1 cellular context compared by ENCODE assay signal in the genomic region with DNA sequence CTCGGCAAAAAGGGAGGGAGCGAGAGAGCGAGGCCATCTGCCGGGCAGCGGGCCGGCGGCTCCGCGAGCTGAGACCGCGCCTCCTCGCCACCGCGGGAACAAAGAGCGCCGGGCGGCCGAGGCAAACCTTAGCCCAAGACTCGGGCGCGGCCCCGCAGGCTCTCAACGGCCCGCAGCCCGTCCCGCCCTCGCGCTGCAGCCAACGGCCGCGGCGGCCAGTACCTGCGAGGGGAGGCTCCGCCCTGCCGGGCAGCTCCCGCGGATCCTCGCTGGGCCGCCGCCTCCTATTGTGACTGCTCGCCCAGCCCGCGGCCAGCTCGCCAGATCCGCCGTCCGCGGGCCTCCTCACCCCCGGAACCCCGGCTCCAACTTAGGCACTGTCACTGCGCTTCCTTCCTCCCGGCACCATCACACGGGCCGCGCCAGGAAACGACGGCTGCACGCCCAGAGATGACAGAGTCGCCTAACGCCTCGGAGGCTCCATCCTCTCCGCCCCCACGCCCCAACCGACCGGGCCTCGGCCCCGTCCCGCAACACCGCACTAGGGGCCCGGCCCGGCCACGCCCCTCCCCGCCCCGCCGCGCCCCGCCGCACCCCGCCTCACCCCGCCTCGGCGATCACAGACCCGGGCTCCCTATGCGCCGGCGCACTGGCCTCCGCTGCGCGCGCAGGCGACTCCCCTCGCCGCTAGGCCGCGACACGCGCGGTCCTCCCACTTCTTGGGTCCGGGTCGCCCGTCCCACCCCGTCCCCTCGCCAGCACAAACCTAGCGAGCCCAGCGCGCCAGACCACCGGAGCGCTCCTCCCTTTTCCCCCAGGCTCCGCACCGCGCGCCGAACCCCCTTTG.
A peak's percentile ranks its signal among the peaks of the same experiment; 100 is the strongest.
TF ChIP-seq lines count a peak whose summit lies in the region.

No MANE protein-coding gene starts in this region.

TF ChIP-seq in HepG2, 621 proteins besides CTCF, POLR2A, EP300 and RAD21 (continued from another document and continues in another):
- TF ChIP-seq, protein P1, sequence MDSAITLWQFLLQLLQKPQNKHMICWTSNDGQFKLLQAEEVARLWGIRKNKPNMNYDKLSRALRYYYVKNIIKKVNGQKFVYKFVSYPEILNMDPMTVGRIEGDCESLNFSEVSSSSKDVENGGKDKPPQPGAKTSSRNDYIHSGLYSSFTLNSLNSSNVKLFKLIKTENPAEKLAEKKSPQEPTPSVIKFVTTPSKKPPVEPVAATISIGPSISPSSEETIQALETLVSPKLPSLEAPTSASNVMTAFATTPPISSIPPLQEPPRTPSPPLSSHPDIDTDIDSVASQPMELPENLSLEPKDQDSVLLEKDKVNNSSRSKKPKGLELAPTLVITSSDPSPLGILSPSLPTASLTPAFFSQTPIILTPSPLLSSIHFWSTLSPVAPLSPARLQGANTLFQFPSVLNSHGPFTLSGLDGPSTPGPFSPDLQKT (CRISPR knock-in tag; IDR thresholded peaks at IDR 0.05; ENCODE audit: borderline replicate concordance) = no peak
- no peak for TF ChIP-seq EZH2 (conservative IDR thresholded peaks at IDR 0.05; ENCODE audit: low read depth, low read length)
- TF ChIP-seq, protein P2, sequence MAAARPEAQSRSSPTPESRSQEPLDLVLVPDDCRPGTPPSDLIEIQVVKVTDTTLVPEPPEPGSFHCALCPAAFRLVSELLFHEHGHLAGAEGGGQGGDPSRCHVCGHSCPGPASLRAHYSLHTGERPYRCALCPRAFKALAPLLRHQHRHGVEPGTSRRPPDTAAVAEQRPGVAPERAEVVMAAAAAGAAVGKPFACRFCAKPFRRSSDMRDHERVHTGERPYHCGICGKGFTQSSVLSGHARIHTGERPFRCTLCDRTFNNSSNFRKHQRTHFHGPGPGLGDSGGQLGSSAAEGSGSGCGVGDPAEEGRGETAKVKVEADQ (CRISPR knock-in tag; IDR thresholded peaks at IDR 0.05; ENCODE audit: borderline replicate concordance) = peak; percentile 46; the same call in 1 of the 2 replicates
- peak; percentile 58; the same call in 1 of the 2 replicates for TF ChIP-seq KMT2A (CRISPR knock-in tag; IDR thresholded peaks at IDR 0.05)
- TF ChIP-seq, protein P3, sequence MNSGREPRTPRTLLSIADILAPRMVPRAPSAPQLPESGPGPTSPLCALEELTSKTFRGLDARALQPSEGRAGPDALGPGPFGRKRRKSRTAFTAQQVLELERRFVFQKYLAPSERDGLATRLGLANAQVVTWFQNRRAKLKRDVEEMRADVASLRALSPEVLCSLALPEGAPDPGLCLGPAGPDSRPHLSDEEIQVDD (CRISPR knock-in tag; IDR thresholded peaks at IDR 0.05; ENCODE audit: borderline replicate concordance) = no peak
- TF ChIP-seq SP4 (CRISPR knock-in tag; IDR thresholded peaks at IDR 0.05) = peak; percentile 40; the same call in 1 of the 2 replicates
- no peak for TF ChIP-seq FOXM1 (CRISPR knock-in tag; IDR thresholded peaks at IDR 0.05)
- TF ChIP-seq ZSCAN25 (CRISPR knock-in tag; IDR thresholded peaks at IDR 0.05) = peak; percentile 95
- no peak for TF ChIP-seq ZNF256 (CRISPR knock-in tag; conservative IDR thresholded peaks at IDR 0.05)
- peak; percentile 73 for TF ChIP-seq KDM5B (CRISPR knock-in tag; IDR thresholded peaks at IDR 0.05; ENCODE audit: borderline replicate concordance)
- TF ChIP-seq, protein P4, sequence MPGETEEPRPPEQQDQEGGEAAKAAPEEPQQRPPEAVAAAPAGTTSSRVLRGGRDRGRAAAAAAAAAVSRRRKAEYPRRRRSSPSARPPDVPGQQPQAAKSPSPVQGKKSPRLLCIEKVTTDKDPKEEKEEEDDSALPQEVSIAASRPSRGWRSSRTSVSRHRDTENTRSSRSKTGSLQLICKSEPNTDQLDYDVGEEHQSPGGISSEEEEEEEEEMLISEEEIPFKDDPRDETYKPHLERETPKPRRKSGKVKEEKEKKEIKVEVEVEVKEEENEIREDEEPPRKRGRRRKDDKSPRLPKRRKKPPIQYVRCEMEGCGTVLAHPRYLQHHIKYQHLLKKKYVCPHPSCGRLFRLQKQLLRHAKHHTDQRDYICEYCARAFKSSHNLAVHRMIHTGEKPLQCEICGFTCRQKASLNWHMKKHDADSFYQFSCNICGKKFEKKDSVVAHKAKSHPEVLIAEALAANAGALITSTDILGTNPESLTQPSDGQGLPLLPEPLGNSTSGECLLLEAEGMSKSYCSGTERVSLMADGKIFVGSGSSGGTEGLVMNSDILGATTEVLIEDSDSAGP (CRISPR knock-in tag; IDR thresholded peaks at IDR 0.05; ENCODE audit: borderline replicate concordance) = peak; percentile 73; the same call in 1 of the 2 replicates
- TF ChIP-seq, protein P5, sequence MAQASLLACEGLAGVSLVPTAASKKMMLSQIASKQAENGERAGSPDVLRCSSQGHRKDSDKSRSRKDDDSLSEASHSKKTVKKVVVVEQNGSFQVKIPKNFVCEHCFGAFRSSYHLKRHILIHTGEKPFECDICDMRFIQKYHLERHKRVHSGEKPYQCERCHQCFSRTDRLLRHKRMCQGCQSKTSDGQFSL (CRISPR knock-in tag; IDR thresholded peaks at IDR 0.05) = 0 out of 2 replicates have a peak, but pooled peaks have one; percentile 36
- no peak for TF ChIP-seq ZFP82 (CRISPR knock-in tag; IDR thresholded peaks at IDR 0.05; ENCODE audit: borderline replicate concordance)
- TF ChIP-seq NR2C2 (CRISPR knock-in tag; IDR thresholded peaks at IDR 0.05; ENCODE audit: borderline replicate concordance) = peak; percentile 34
- TF ChIP-seq, protein P6, sequence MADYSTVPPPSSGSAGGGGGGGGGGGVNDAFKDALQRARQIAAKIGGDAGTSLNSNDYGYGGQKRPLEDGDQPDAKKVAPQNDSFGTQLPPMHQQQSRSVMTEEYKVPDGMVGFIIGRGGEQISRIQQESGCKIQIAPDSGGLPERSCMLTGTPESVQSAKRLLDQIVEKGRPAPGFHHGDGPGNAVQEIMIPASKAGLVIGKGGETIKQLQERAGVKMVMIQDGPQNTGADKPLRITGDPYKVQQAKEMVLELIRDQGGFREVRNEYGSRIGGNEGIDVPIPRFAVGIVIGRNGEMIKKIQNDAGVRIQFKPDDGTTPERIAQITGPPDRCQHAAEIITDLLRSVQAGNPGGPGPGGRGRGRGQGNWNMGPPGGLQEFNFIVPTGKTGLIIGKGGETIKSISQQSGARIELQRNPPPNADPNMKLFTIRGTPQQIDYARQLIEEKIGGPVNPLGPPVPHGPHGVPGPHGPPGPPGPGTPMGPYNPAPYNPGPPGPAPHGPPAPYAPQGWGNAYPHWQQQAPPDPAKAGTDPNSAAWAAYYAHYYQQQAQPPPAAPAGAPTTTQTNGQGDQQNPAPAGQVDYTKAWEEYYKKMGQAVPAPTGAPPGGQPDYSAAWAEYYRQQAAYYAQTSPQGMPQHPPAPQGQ (CRISPR knock-in tag; IDR thresholded peaks at IDR 0.05; ENCODE audit: borderline replicate concordance) = no peak
- no peak for TF ChIP-seq ZNF460 (CRISPR knock-in tag; IDR thresholded peaks at IDR 0.05; ENCODE audit: borderline replicate concordance)
- TF ChIP-seq, protein P7, sequence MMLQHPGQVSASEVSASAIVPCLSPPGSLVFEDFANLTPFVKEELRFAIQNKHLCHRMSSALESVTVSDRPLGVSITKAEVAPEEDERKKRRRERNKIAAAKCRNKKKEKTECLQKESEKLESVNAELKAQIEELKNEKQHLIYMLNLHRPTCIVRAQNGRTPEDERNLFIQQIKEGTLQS (CRISPR knock-in tag; IDR thresholded peaks at IDR 0.05) = peak; percentile 83
- TF ChIP-seq ZMYM4 (CRISPR knock-in tag; IDR thresholded peaks at IDR 0.05) = peak; percentile 77
- TF ChIP-seq, protein P8, sequence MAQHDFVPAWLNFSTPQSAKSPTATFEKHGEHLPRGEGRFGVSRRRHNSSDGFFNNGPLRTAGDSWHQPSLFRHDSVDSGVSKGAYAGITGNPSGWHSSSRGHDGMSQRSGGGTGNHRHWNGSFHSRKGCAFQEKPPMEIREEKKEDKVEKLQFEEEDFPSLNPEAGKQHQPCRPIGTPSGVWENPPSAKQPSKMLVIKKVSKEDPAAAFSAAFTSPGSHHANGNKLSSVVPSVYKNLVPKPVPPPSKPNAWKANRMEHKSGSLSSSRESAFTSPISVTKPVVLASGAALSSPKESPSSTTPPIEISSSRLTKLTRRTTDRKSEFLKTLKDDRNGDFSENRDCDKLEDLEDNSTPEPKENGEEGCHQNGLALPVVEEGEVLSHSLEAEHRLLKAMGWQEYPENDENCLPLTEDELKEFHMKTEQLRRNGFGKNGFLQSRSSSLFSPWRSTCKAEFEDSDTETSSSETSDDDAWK (CRISPR knock-in tag; IDR thresholded peaks at IDR 0.05) = no peak
- TF ChIP-seq ZSCAN21 (CRISPR knock-in tag; IDR thresholded peaks at IDR 0.05; ENCODE audit: borderline replicate concordance) = peak; percentile 58; the same call in 1 of the 2 replicates
- no peak for TF ChIP-seq ZNF720 (CRISPR knock-in tag; IDR thresholded peaks at IDR 0.05)
- TF ChIP-seq ZNF564 (CRISPR knock-in tag; IDR thresholded peaks at IDR 0.05) = 0 out of 2 replicates have a peak, but pooled peaks have one; percentile 38
- TF ChIP-seq, protein P9, sequence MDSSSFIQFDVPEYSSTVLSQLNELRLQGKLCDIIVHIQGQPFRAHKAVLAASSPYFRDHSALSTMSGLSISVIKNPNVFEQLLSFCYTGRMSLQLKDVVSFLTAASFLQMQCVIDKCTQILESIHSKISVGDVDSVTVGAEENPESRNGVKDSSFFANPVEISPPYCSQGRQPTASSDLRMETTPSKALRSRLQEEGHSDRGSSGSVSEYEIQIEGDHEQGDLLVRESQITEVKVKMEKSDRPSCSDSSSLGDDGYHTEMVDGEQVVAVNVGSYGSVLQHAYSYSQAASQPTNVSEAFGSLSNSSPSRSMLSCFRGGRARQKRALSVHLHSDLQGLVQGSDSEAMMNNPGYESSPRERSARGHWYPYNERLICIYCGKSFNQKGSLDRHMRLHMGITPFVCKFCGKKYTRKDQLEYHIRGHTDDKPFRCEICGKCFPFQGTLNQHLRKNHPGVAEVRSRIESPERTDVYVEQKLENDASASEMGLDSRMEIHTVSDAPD (CRISPR knock-in tag; IDR thresholded peaks at IDR 0.05) = no peak
- peak; percentile 42; the same call in 1 of the 2 replicates for TF ChIP-seq ZNF607 (CRISPR knock-in tag; IDR thresholded peaks at IDR 0.05; ENCODE audit: borderline replicate concordance)
- TF ChIP-seq ZNF616 (CRISPR knock-in tag; IDR thresholded peaks at IDR 0.05; ENCODE audit: low read depth) = 0 out of 2 replicates have a peak, but pooled peaks have one; percentile 71
- no peak for TF ChIP-seq NCOA2 (CRISPR knock-in tag; IDR thresholded peaks at IDR 0.05)
- TF ChIP-seq, protein P10, sequence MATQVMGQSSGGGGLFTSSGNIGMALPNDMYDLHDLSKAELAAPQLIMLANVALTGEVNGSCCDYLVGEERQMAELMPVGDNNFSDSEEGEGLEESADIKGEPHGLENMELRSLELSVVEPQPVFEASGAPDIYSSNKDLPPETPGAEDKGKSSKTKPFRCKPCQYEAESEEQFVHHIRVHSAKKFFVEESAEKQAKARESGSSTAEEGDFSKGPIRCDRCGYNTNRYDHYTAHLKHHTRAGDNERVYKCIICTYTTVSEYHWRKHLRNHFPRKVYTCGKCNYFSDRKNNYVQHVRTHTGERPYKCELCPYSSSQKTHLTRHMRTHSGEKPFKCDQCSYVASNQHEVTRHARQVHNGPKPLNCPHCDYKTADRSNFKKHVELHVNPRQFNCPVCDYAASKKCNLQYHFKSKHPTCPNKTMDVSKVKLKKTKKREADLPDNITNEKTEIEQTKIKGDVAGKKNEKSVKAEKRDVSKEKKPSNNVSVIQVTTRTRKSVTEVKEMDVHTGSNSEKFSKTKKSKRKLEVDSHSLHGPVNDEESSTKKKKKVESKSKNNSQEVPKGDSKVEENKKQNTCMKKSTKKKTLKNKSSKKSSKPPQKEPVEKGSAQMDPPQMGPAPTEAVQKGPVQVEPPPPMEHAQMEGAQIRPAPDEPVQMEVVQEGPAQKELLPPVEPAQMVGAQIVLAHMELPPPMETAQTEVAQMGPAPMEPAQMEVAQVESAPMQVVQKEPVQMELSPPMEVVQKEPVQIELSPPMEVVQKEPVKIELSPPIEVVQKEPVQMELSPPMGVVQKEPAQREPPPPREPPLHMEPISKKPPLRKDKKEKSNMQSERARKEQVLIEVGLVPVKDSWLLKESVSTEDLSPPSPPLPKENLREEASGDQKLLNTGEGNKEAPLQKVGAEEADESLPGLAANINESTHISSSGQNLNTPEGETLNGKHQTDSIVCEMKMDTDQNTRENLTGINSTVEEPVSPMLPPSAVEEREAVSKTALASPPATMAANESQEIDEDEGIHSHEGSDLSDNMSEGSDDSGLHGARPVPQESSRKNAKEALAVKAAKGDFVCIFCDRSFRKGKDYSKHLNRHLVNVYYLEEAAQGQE (IDR thresholded peaks at IDR 0.05; ENCODE audit: borderline replicate concordance in 1 of 2, low read depth in 1 of 2, low read length in 2 of 2) = peak in 1 of 2 experiments; percentile 20; a peak in 1 of 4 replicates
- TF ChIP-seq, protein P11, sequence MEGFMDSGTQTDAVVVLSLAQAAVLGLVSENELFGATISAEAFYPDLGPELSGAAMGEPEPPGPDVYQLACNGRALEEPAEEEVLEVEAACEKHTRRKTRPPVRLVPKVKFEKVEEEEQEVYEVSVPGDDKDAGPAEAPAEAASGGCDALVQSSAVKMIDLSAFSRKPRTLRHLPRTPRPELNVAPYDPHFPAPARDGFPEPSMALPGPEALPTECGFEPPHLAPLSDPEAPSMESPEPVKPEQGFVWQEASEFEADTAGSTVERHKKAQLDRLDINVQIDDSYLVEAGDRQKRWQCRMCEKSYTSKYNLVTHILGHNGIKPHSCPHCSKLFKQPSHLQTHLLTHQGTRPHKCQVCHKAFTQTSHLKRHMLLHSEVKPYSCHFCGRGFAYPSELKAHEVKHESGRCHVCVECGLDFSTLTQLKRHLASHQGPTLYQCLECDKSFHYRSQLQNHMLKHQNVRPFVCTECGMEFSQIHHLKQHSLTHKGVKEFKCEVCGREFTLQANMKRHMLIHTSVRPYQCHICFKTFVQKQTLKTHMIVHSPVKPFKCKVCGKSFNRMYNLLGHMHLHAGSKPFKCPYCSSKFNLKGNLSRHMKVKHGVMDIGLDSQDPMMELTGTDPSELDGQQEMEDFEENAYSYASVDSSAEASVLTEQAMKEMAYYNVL (CRISPR knock-in tag; IDR thresholded peaks at IDR 0.05; ENCODE audit: borderline replicate concordance) = peak; percentile 61; the same call in 1 of the 2 replicates
- no peak for TF ChIP-seq NFIB (CRISPR knock-in tag; IDR thresholded peaks at IDR 0.05; ENCODE audit: borderline replicate concordance)
- TF ChIP-seq FOXC1 (CRISPR knock-in tag; IDR thresholded peaks at IDR 0.05; ENCODE audit: borderline replicate concordance) = peak; percentile 69; the same call in 1 of the 2 replicates
- peak; percentile 79 for TF ChIP-seq MYC (CRISPR knock-in tag; IDR thresholded peaks at IDR 0.05; ENCODE audit: borderline replicate concordance)
- TF ChIP-seq, protein P12, sequence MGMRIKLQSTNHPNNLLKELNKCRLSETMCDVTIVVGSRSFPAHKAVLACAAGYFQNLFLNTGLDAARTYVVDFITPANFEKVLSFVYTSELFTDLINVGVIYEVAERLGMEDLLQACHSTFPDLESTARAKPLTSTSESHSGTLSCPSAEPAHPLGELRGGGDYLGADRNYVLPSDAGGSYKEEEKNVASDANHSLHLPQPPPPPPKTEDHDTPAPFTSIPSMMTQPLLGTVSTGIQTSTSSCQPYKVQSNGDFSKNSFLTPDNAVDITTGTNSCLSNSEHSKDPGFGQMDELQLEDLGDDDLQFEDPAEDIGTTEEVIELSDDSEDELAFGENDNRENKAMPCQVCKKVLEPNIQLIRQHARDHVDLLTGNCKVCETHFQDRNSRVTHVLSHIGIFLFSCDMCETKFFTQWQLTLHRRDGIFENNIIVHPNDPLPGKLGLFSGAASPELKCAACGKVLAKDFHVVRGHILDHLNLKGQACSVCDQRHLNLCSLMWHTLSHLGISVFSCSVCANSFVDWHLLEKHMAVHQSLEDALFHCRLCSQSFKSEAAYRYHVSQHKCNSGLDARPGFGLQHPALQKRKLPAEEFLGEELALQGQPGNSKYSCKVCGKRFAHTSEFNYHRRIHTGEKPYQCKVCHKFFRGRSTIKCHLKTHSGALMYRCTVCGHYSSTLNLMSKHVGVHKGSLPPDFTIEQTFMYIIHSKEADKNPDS (CRISPR knock-in tag; IDR thresholded peaks at IDR 0.05) = no peak
